Comparison of ENCODE assay signal across 10 cellular contexts in genomic region chr1:33152685-33153432, GRCh38. TPM values are rescaled to one million over a fixed set of nuclear protein-coding genes. Genes with fewer than 3 reads are reported as not detected.
DNase-seq lines count a peak whose midpoint lies in the region; ATAC-seq and TF ChIP-seq lines count a peak whose summit lies in the region.
"Had no signal": no experiment of that assay in that cellular context is flagged by ENCODE, and none has a peak within 500 bp of the region (broad histone marks: within the 10 kb centered on the region; RNA-seq: fewer than 3 reads in every experiment).

No MANE protein-coding gene starts in this region.

- dilution Hi-C loops in mammary epithelial cell (cut with HindIII; ENCODE audit: low sequenced_read_pairs): no loop called here

- no peaks in the 10 kb centered on the region for H4K20me1 ChIP-seq in mammary epithelial cell (ENCODE audit: insufficient read depth, low read length)

- H3K9me3 ChIP-seq in breast epithelium: no peaks in the 10 kb centered on the region
- H3K9me3 ChIP-seq in mammary epithelial cell (replicated peaks; ENCODE audit: insufficient read depth, low read length): no peaks in the 10 kb centered on the region
- H3K9me3 ChIP-seq in vagina: no peaks in the 10 kb centered on the region

- H2AFZ ChIP-seq in mammary epithelial cell (ENCODE audit: low read depth, low read length): no peak overlapping the region

- TF ChIP-seq CTCF in breast epithelium (IDR thresholded peaks at IDR 0.05): no peak
- no peak for TF ChIP-seq CTCF in mammary epithelial cell (conservative IDR thresholded peaks at IDR 0.05 in 1 of 2, IDR thresholded peaks at IDR 0.05 in 1 of 2; ENCODE audit: extremely low read depth in 1 of 2, insufficient read depth in 1 of 2, low read depth in 1 of 2, low read length in 2 of 2)
- no peak for TF ChIP-seq CTCF in vagina (IDR thresholded peaks at IDR 0.05)

- no peak overlapping the region for H3K4me2 ChIP-seq in mammary epithelial cell (ENCODE audit: insufficient read depth, low read depth, low read length)

- H3K27ac ChIP-seq in breast epithelium (peak overlapping the region; percentile 60 to 79), mammary epithelial cell (ENCODE audit: insufficient read depth, low read depth, low read length) (no peak overlapping the region), angular gyrus (ENCODE audit: low read depth, low read length) (peak overlapping the region; percentile 98), vagina (peak overlapping the region; percentile 69)
- H3K27ac ChIP-seq: SK-N-MC had no signal

- CTCF ChIA-PET in mammary epithelial cell (lab: Charles Lee; ENCODE audit: low non-redundant PET): no interaction called here

- in situ Hi-C loops in mammary epithelial cell (cut with MboI; ENCODE audit: low sequenced_read_pairs in 2 of 2): no loop called here

- peaks cover 3 to 27% of the 10 kb centered on the region in 2 donors for H3K4me1 ChIP-seq in breast epithelium
- H3K4me1 ChIP-seq in mammary epithelial cell (ENCODE audit: insufficient read depth, low read length): peaks cover 13% of the 10 kb centered on the region
- peaks cover 38% of the 10 kb centered on the region for H3K4me1 ChIP-seq in vagina

- no peak overlapping the region for H3K4me3 ChIP-seq in breast epithelium
- H3K4me3 ChIP-seq in mammary epithelial cell (replicated peaks in 1 of 3; ENCODE audit: insufficient read depth in 1 of 3, low read depth in 2 of 3, low read length in 3 of 3): no peak overlapping the region
- H3K4me3 ChIP-seq in vagina: no peak overlapping the region
- H3K4me3 ChIP-seq: SK-N-MC had no signal

- BruUV-seq in mammary epithelial cell (replicated peaks; lab: Mats Ljungman, UMichigan): no TSS peak

- WGBS in mammary epithelial cell (ENCODE audit: low coverage, missing lambda C conversion rate): 83% methylated on average over 2 of the region's 2 CpGs

- TF ChIP-seq POLR2A in breast epithelium (IDR thresholded peaks at IDR 0.05) (no peak), vagina (IDR thresholded peaks at IDR 0.05) (no peak)

- H3K36me3 ChIP-seq in breast epithelium (no peaks in the 10 kb centered on the region), mammary epithelial cell (ENCODE audit: insufficient read depth, low read length) (no peaks in the 10 kb centered on the region), vagina (peaks cover 0 to under 1% of the 10 kb centered on the region in 2 donors)

- no peaks in the 10 kb centered on the region for H3K79me2 ChIP-seq in mammary epithelial cell (ENCODE audit: insufficient read depth, low read length)

- no peaks in the 10 kb centered on the region for H3K27me3 ChIP-seq in breast epithelium
- H3K27me3 ChIP-seq in mammary epithelial cell (ENCODE audit: insufficient read depth, low read length): no peaks in the 10 kb centered on the region
- no peaks in the 10 kb centered on the region for H3K27me3 ChIP-seq in vagina

- H3K9ac ChIP-seq in mammary epithelial cell (ENCODE audit: insufficient read depth, low read length): no peak overlapping the region

- DNase-seq in breast epithelium (ENCODE audit: low spot score in 2 of 2): peak in 1 of 2 donors; percentile 63
- DNase-seq in mammary epithelial cell: no peak
- DNase-seq in iPS-NIHi7 (ENCODE audit: extremely low spot score): peak; percentile 83
- no peak for DNase-seq in vagina (ENCODE audit: extremely low spot score in 2 of 2)
- no peak for DNase-seq in middle frontal gyrus (ENCODE audit: extremely low spot score, low spot score)
- no peak for DNase-seq in HCEC 1CT

- no peak for ATAC-seq in HG02759 (IDR thresholded peaks at IDR 0.05; ENCODE audit: unreplicated experiment)
- ATAC-seq: left colon had no signal

- intact Hi-C loops in breast epithelium (cut with DNase I; ENCODE audit: low total_unique reads): no loop called here
- intact Hi-C loops in mammary epithelial cell (cut with micrococcal nuclease): no loop called here
- intact Hi-C loops in vagina (cut with DNase I): no loop called here

RNA-seq across cellular contexts. Expression of gene TRIM62, which starts 29.0 kb away (rescaled TPM):
- total RNA-seq in breast epithelium (10 to 100 TPM in 1 of 3 donors, 1 to 10 TPM in 2; 4.3 to 10.8 (median 7.2) TPM), mammary epithelial cell (1 to 10 TPM; 4.2 to 5.6 TPM), vagina (8.8 TPM)
- 2.9 TPM for polyA plus RNA-seq in mammary epithelial cell
- polyA minus RNA-seq in mammary epithelial cell: 4.0 TPM
